ENCODE assay signal across 8 cellular contexts in genomic region chr10:72353963-72354355, GRCh38. TPM values are rescaled to one million over a fixed set of nuclear protein-coding genes. Genes with fewer than 3 reads are reported as not detected.
DNase-seq lines count a peak whose midpoint lies in the region; ATAC-seq and TF ChIP-seq lines count a peak whose summit lies in the region.

No MANE protein-coding gene starts in this region.

- peaks cover 37% of the 10 kb centered on the region for H3K79me2 ChIP-seq in PC-3 (ENCODE audit: low read length)

- H3K9me3 ChIP-seq in PC-3 (ENCODE audit: low read length): no peaks in the 10 kb centered on the region

- peak overlapping the region; percentile 93 for H3K9ac ChIP-seq in PC-3 (ENCODE audit: low read length)

- H4K20me1 ChIP-seq in PC-3 (ENCODE audit: low read length): no peaks in the 10 kb centered on the region

- CTCF ChIA-PET in PC-3 (lab: Charles Lee): no interaction called here

- peaks cover 9% of the 10 kb centered on the region for H3K4me1 ChIP-seq in PC-3 (ENCODE audit: insufficient read depth, low read length)

- H3K4me2 ChIP-seq in PC-3 (ENCODE audit: low read length): peak overlapping the region; percentile 90

- peak overlapping the region; percentile 85 for H2AFZ ChIP-seq in PC-3 (ENCODE audit: low read length)

- H3K36me3 Mint-ChIP-seq in endothelial cell (ENCODE audit: low read depth, unreplicated experiment) (peaks cover 17% of the 10 kb centered on the region), naive B cell (peaks cover 0 to 17% of the 10 kb centered on the region in 2 donors)

- peak; percentile 23 for DNase-seq in AG10803 (ENCODE audit: low read depth)
- DNase-seq in PC-3: no peak
- peak; percentile 38 for DNase-seq in endothelial cell (ENCODE audit: low spot score)
- DNase-seq in naive B cell: no peak
- DNase-seq in activated effector memory CD4-positive, alpha-beta T cell treated with Interleukin-2 at 50 U/mL for 16 hours: no peak
- no peak for DNase-seq in NCI-H446 treated with DMSO at 0.1 percent for 48 hours (lab: John Stamatoyannopoulos, UW)
- no peak for DNase-seq in activated gamma-delta T cell treated with Interleukin-2 at 50 U/mL for 16 hours

- peaks cover 14% of the 10 kb centered on the region for H3K27me3 Mint-ChIP-seq in endothelial cell (ENCODE audit: unreplicated experiment)
- H3K27me3 Mint-ChIP-seq in naive B cell: no peaks in the 10 kb centered on the region

- peaks cover 34% of the 10 kb centered on the region for H3K4me1 Mint-ChIP-seq in endothelial cell (ENCODE audit: unreplicated experiment)
- H3K4me1 Mint-ChIP-seq in naive B cell: peaks cover 25 to 57% (median 47%) of the 10 kb centered on the region in 3 donors

- POLR2A ChIA-PET in PC-3 (lab: Charles Lee; ENCODE audit: unreplicated experiment): no interaction called here

- no peak for TF ChIP-seq CTCF in AG10803 (conservative IDR thresholded peaks at IDR 0.05; ENCODE audit: low read length)
- TF ChIP-seq CTCF in PC-3 (conservative IDR thresholded peaks at IDR 0.05; ENCODE audit: low read depth, low read length): no peak
- no peak for TF ChIP-seq CTCF in endothelial cell (IDR thresholded peaks at IDR 0.05; ENCODE audit: unreplicated experiment)

- H3K9me2 ChIP-seq in PC-3 (replicated peaks; ENCODE audit: low read length): no peaks in the 10 kb centered on the region

- ATAC-seq in GM21619 (IDR thresholded peaks at IDR 0.05; ENCODE audit: unreplicated experiment) (peak; percentile 16), PC-3 (peak; percentile 18; the same call in 1 of the 2 replicates), naive B cell (ENCODE audit: low read depth in 2 of 2) (no peak)

- peak overlapping the region; percentile 83 for H3K27ac Mint-ChIP-seq in endothelial cell (ENCODE audit: unreplicated experiment)
- H3K27ac Mint-ChIP-seq in naive B cell: peak overlapping the region; percentile 97 to 99 (median 98)

- BruUV-seq in PC-3 (replicated peaks; lab: Mats Ljungman, UMichigan): TSS peak; percentile 52

- no peaks in the 10 kb centered on the region for H3K27me3 ChIP-seq in PC-3 (ENCODE audit: low read length)

- H3K4me3 ChIP-seq in AG10803 (ENCODE audit: low read length) (peak overlapping the region; percentile 99), PC-3 (ENCODE audit: low read length) (peak overlapping the region; percentile 86)

- no peaks in the 10 kb centered on the region for H3K36me3 ChIP-seq in PC-3 (ENCODE audit: low read depth, low read length)

- H3K9me3 Mint-ChIP-seq in endothelial cell (ENCODE audit: unreplicated experiment) (no peaks in the 10 kb centered on the region), naive B cell (no peaks in the 10 kb centered on the region)

- H3K4me3 Mint-ChIP-seq in endothelial cell (ENCODE audit: unreplicated experiment) (peak overlapping the region; percentile 98), naive B cell (peak overlapping the region; percentile 94 to 100 (median 98))

- H3K27ac ChIP-seq in PC-3 (ENCODE audit: low read length): peak overlapping the region; percentile 84

- intact Hi-C loops in PC-3 (cut with micrococcal nuclease): no loop called here

- no peaks in the 10 kb centered on the region for H3F3A ChIP-seq in PC-3 (ENCODE audit: low read length, unreplicated experiment)

RNA-seq across cellular contexts. Expression of gene DNAJB12, which starts 0.8 kb away (rescaled TPM):
- total RNA-seq in PC-3 (2014; rRNA removed) (25.7 and 30.9 TPM in 2 replicates), endothelial cell (ENCODE audit: unreplicated experiment) (20.5 TPM)
- polyA plus RNA-seq in naive B cell (ENCODE audit: low read depth in 6 of 6): 10 to 100 TPM; 15.7 to 28.4 (median 18.6) TPM

Comparison
In these comparisons a context has a peak if more than half of its experiments do, and no peak if none do; other contexts are left out.
1. DNase-seq: peak in AG10803 (single experiment) and endothelial cell (single experiment); none in PC-3 (single experiment), naive B cell (single experiment), activated effector memory CD4-positive, alpha-beta T cell treated with Interleukin-2 at 50 U/mL for 16 hours (single experiment), NCI-H446 treated with DMSO at 0.1 percent for 48 hours (single experiment) and activated gamma-delta T cell treated with Interleukin-2 at 50 U/mL for 16 hours (single experiment).
2. ATAC-seq: peak in GM21619 (single experiment) and PC-3 (single experiment); none in naive B cell (0 of 2).